In the genomic region with DNA sequence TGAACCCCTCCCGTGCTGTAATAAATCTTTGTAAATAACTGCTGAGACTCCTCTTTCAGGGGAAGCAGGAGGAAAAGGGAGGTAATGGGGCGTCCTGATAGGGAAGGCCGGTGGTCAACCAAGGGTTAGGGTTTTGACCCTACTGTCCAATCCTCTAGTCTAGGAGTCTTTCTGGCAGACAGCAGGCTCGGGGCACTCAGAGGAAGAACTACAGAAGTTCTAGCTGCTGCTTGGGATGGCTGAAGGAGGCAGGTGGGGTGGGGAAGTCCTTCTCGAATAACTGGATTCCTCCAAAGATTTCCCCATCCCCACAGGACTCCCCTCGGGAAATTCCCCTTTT, we compare ENCODE assay signal across 8 cellular contexts. TPM values are rescaled to one million over a fixed set of nuclear protein-coding genes. Genes with fewer than 3 reads are reported as not detected.
A peak's percentile ranks its signal among the peaks of the same experiment; 100 is the strongest.
DNase-seq lines count a peak whose midpoint lies in the region; ATAC-seq, FAIRE-seq and TF ChIP-seq lines count a peak whose summit lies in the region.

No MANE protein-coding gene starts in this region.

- H3K4me2 ChIP-seq in keratinocyte (ENCODE audit: control insufficient read depth, extremely low read depth, insufficient read depth, low read depth, low read length) = peak overlapping the region; percentile 90

- no peak for FAIRE-seq in keratinocyte (lab: Jason Lieb, UNC)

- peaks cover 0 to 16% (median 0%) of the 10 kb centered on the region in 3 donors for H3K36me3 Mint-ChIP-seq in CD8-positive, alpha-beta memory T cell
- H3K36me3 Mint-ChIP-seq in activated T-helper 1 cell treated with anti-CD3 and anti-CD28 coated beads, Interleukin-12 subunit alpha, Interleukin-12 subunit beta, Interleukin-2, Interleukin-4 antibody, amounts not matched to agents 30 ng/mL and 10 ng/mL and 1 ng/mL, durations not matched to agents 14 hours and 24 hours and 36 hours (ENCODE audit: low read depth) = peaks cover 7% of the 10 kb centered on the region

- peak overlapping the region; percentile 98 for H3K4me3 ChIP-seq in CD8-positive, alpha-beta memory T cell (ENCODE audit: low read length)
- peak overlapping the region; percentile 85 to 93 (median 89) for H3K4me3 ChIP-seq in keratinocyte (ENCODE audit: control insufficient read depth in 2 of 3, extremely low read depth in 1 of 3, insufficient read depth in 2 of 3, low read depth in 1 of 3, low read length in 3 of 3)
- H3K4me3 ChIP-seq in thoracic aorta = peak overlapping the region; percentile 92

- no peaks in the 10 kb centered on the region for H3K36me3 ChIP-seq in CD8-positive, alpha-beta memory T cell (ENCODE audit: insufficient read depth, low read length)
- H3K36me3 ChIP-seq in keratinocyte (ENCODE audit: control insufficient read depth in 2 of 2, extremely low read depth in 1 of 2, insufficient read depth in 2 of 2, low read length in 2 of 2) (no peaks in the 10 kb centered on the region), thoracic aorta (no peaks in the 10 kb centered on the region)

- no peaks in the 10 kb centered on the region for H3K9me1 ChIP-seq in keratinocyte (ENCODE audit: control insufficient read depth, extremely low read depth, insufficient read depth, low read length)

- intact Hi-C loops in activated T-helper 1 cell treated with anti-CD3 and anti-CD28 coated beads, Interleukin-12 subunit alpha, Interleukin-12 subunit beta, Interleukin-2, Interleukin-4 antibody, amounts not matched to agents 30 ng/mL and 10 ng/mL and 1 ng/mL, durations not matched to agents 14 hours and 24 hours and 36 hours (cut with micrococcal nuclease) = loop anchor here (5.0 kb wide), 3 partner anchors 174 to 346 kb away; a partner anchor contains a TSS

- H3K4me1 Mint-ChIP-seq in CD8-positive, alpha-beta memory T cell = peaks cover 51 to 64% (median 55%) of the 10 kb centered on the region in 3 donors
- H3K4me1 Mint-ChIP-seq in activated T-helper 1 cell treated with anti-CD3 and anti-CD28 coated beads, Interleukin-12 subunit alpha, Interleukin-12 subunit beta, Interleukin-2, Interleukin-4 antibody, amounts not matched to agents 30 ng/mL and 10 ng/mL and 1 ng/mL, durations not matched to agents 14 hours and 24 hours and 36 hours (ENCODE audit: low read depth) = peaks cover 32% of the 10 kb centered on the region

- H2AFZ ChIP-seq in keratinocyte (ENCODE audit: control insufficient read depth, low read length) = peak overlapping the region; percentile 83

- no peaks in the 10 kb centered on the region for H3K9me3 ChIP-seq in CD8-positive, alpha-beta memory T cell (ENCODE audit: low read length)
- H3K9me3 ChIP-seq in keratinocyte (ENCODE audit: control insufficient read depth, low read depth, low read length) = no peaks in the 10 kb centered on the region
- H3K9me3 ChIP-seq in thoracic aorta = no peaks in the 10 kb centered on the region

- H3K27ac ChIP-seq in CD8-positive, alpha-beta memory T cell (ENCODE audit: low read depth, low read length) = peak overlapping the region; percentile 90
- H3K27ac ChIP-seq in keratinocyte (ENCODE audit: control insufficient read depth, insufficient read depth, low read length) (peak overlapping the region; percentile 73), thoracic aorta (peak overlapping the region; percentile 69 to 75)

- TF ChIP-seq CTCF in keratinocyte (optimal IDR thresholded peaks at IDR 0.05 in 1 of 3, IDR thresholded peaks at IDR 0.05 in 1 of 3, conservative IDR thresholded peaks at IDR 0.05 in 1 of 3; ENCODE audit: extremely low read depth in 1 of 3, insufficient read depth in 2 of 3, low read length in 3 of 3) = no peak
- no peak for TF ChIP-seq CTCF in thoracic aorta (IDR thresholded peaks at IDR 0.05)

- peaks cover 0 to 10% of the 10 kb centered on the region in 2 donors for H3K27me3 Mint-ChIP-seq in CD8-positive, alpha-beta memory T cell
- peaks cover 7% of the 10 kb centered on the region for H3K27me3 Mint-ChIP-seq in activated T-helper 1 cell treated with anti-CD3 and anti-CD28 coated beads, Interleukin-12 subunit alpha, Interleukin-12 subunit beta, Interleukin-2, Interleukin-4 antibody, amounts not matched to agents 30 ng/mL and 10 ng/mL and 1 ng/mL, durations not matched to agents 14 hours and 24 hours and 36 hours (ENCODE audit: insufficient read depth)

- peak overlapping the region; percentile 74 to 98 (median 93) for H3K27ac Mint-ChIP-seq in CD8-positive, alpha-beta memory T cell
- peak overlapping the region; percentile 40 for H3K27ac Mint-ChIP-seq in activated T-helper 1 cell treated with anti-CD3 and anti-CD28 coated beads, Interleukin-12 subunit alpha, Interleukin-12 subunit beta, Interleukin-2, Interleukin-4 antibody, amounts not matched to agents 30 ng/mL and 10 ng/mL and 1 ng/mL, durations not matched to agents 14 hours and 24 hours and 36 hours

- no peaks in the 10 kb centered on the region for H3K27me3 ChIP-seq in CD8-positive, alpha-beta memory T cell (ENCODE audit: insufficient read depth, low read length, poor library complexity, severe bottlenecking)
- no peaks in the 10 kb centered on the region for H3K27me3 ChIP-seq in keratinocyte (ENCODE audit: control insufficient read depth, extremely low read depth, insufficient read depth, low read length)
- no peaks in the 10 kb centered on the region for H3K27me3 ChIP-seq in thoracic aorta (replicated peaks; ENCODE audit: insufficient read depth)

- H3K9ac ChIP-seq in keratinocyte (ENCODE audit: control insufficient read depth, extremely low read depth, insufficient read depth, low read length) = peak overlapping the region; percentile 81

- dilution Hi-C loops in keratinocyte (cut with MboI; ENCODE audit: extremely low pct_ligation_motif_present, low sequenced_read_pairs) = no loop called here

- peak overlapping the region; percentile 90 to 96 (median 93) for H3K4me3 Mint-ChIP-seq in CD8-positive, alpha-beta memory T cell
- H3K4me3 Mint-ChIP-seq in activated T-helper 1 cell treated with anti-CD3 and anti-CD28 coated beads, Interleukin-12 subunit alpha, Interleukin-12 subunit beta, Interleukin-2, Interleukin-4 antibody, amounts not matched to agents 30 ng/mL and 10 ng/mL and 1 ng/mL, durations not matched to agents 14 hours and 24 hours and 36 hours = peak overlapping the region; percentile 94

- ATAC-seq in HG02610 (IDR thresholded peaks at IDR 0.05; ENCODE audit: unreplicated experiment) = peak; percentile 16
- no peak for ATAC-seq in thoracic aorta (ENCODE audit: insufficient number of reproducible peaks, low FRiP score, low read depth)

- peaks cover 50% of the 10 kb centered on the region for H3K4me1 ChIP-seq in CD8-positive, alpha-beta memory T cell (ENCODE audit: insufficient read depth, low read length)
- H3K4me1 ChIP-seq in keratinocyte (ENCODE audit: control insufficient read depth, extremely low read depth, insufficient read depth, low read length) (peaks cover 18% of the 10 kb centered on the region), thoracic aorta (ENCODE audit: control insufficient read depth in 1 of 2, low read depth in 2 of 2) (peaks cover 29 to 36% of the 10 kb centered on the region in 2 donors)

- H4K20me1 ChIP-seq in keratinocyte (ENCODE audit: control insufficient read depth, extremely low read depth, insufficient read depth, low read length) = no peaks in the 10 kb centered on the region

- H3K9me3 Mint-ChIP-seq in CD8-positive, alpha-beta memory T cell = no peaks in the 10 kb centered on the region
- no peaks in the 10 kb centered on the region for H3K9me3 Mint-ChIP-seq in activated T-helper 1 cell treated with anti-CD3 and anti-CD28 coated beads, Interleukin-12 subunit alpha, Interleukin-12 subunit beta, Interleukin-2, Interleukin-4 antibody, amounts not matched to agents 30 ng/mL and 10 ng/mL and 1 ng/mL, durations not matched to agents 14 hours and 24 hours and 36 hours

- POLR2A ChIA-PET in CD8-positive, alpha-beta memory T cell (lab: Charles Lee) = no interaction called here

- peaks cover 29% of the 10 kb centered on the region for H3K79me2 ChIP-seq in keratinocyte (ENCODE audit: control insufficient read depth, insufficient read depth, low read length)

- CTCF ChIA-PET in CD8-positive, alpha-beta memory T cell (lab: Charles Lee) = interaction anchor here (1.0 to 10.7 kb wide), 3 partner anchors 14 to 117 kb away, joined by 3 to 161 read pairs (median 25); a partner anchor contains a TSS

- no peak for DNase-seq in CD8-positive, alpha-beta memory T cell
- DNase-seq in activated T-helper 1 cell treated with anti-CD3 and anti-CD28 coated beads, Interleukin-12 subunit alpha, Interleukin-12 subunit beta, Interleukin-2, Interleukin-4 antibody, amounts not matched to agents 30 ng/mL and 10 ng/mL and 1 ng/mL, durations not matched to agents 14 hours and 24 hours and 36 hours (ENCODE audit: low spot score) = no peak
- DNase-seq in keratinocyte (ENCODE audit: low read depth, low spot score) = no peak
- DNase-seq in thoracic aorta (ENCODE audit: low spot score) = no peak
- DNase-seq in NCI-H1092 (lab: John Stamatoyannopoulos, UW) = no peak
- no peak for DNase-seq in anterior cingulate cortex (lab: John Stamatoyannopoulos, UW)
- DNase-seq in T1000 (lab: John Stamatoyannopoulos, UW) = no peak

RNA-seq across cellular contexts. Expression of a gene that starts 0.4 kb away (rescaled TPM):
- total RNA-seq in CD8-positive, alpha-beta memory T cell = 10 to 100 TPM; 71.4 to 74.1 TPM
- 44.5 TPM for polyA plus RNA-seq in CD8-positive, alpha-beta memory T cell
- 54.7 and 65.3 TPM in 2 replicates for total RNA-seq in activated T-helper 1 cell treated with anti-CD3 and anti-CD28 coated beads, Interleukin-12 subunit alpha, Interleukin-12 subunit beta, Interleukin-2, Interleukin-4 antibody, amounts not matched to agents 30 ng/mL and 10 ng/mL and 1 ng/mL, durations not matched to agents 14 hours and 24 hours and 36 hours
- 29.0 to 39.6 TPM (median 33.9 TPM) in 3 replicates for polyA plus RNA-seq in keratinocyte
- polyA plus RNA-seq in keratinocyte (2011; ENCODE audit: low read depth) = 25.9 TPM
- 25.5 and 26.6 TPM in 2 replicates for polyA plus RNA-seq in keratinocyte (2011; cell fraction: cytosol; rRNA removed)
- polyA plus RNA-seq in keratinocyte (2011; cell fraction: nucleus; rRNA removed) = 57.2 and 70.3 TPM in 2 replicates
- polyA plus RNA-seq in keratinocyte (2012; ENCODE audit: low replicate concordance) = 31.2 and 36.8 TPM in 2 replicates
- polyA minus RNA-seq in keratinocyte = 32.4 to 42.2 TPM (median 41.6 TPM) in 3 replicates
- 29.2 TPM for polyA minus RNA-seq in keratinocyte (2011; cell fraction: cytosol; rRNA and poly(A)+ RNA removed)
- polyA minus RNA-seq in keratinocyte (2011; cell fraction: nucleus; rRNA and poly(A)+ RNA removed) = 18.5 and 20.1 TPM in 2 replicates
- total RNA-seq in thoracic aorta = 10 to 100 TPM; 52.5 to 67.7 TPM

RNA-seq across cellular contexts. Expression of a gene that starts 9.8 kb away (rescaled TPM):
- not detected for total RNA-seq in CD8-positive, alpha-beta memory T cell
- not detected for polyA plus RNA-seq in CD8-positive, alpha-beta memory T cell
- not detected in 2 replicates for total RNA-seq in activated T-helper 1 cell treated with anti-CD3 and anti-CD28 coated beads, Interleukin-12 subunit alpha, Interleukin-12 subunit beta, Interleukin-2, Interleukin-4 antibody, amounts not matched to agents 30 ng/mL and 10 ng/mL and 1 ng/mL, durations not matched to agents 14 hours and 24 hours and 36 hours
- polyA plus RNA-seq in keratinocyte = 0.14 to 0.35 TPM (median 0.18 TPM) in 3 replicates
- not detected for polyA plus RNA-seq in keratinocyte (2011; ENCODE audit: low read depth)
- 0.19 and 0.27 TPM in 2 replicates for polyA plus RNA-seq in keratinocyte (2011; cell fraction: cytosol; rRNA removed)
- 0.11 and 0.15 TPM in 2 replicates for polyA plus RNA-seq in keratinocyte (2011; cell fraction: nucleus; rRNA removed)
- polyA plus RNA-seq in keratinocyte (2012; ENCODE audit: low replicate concordance) = 0.21 TPM in 1 of 2 replicates, not detected in the other
- 0.13 to 0.33 TPM (median 0.19 TPM) in 3 replicates for polyA minus RNA-seq in keratinocyte
- polyA minus RNA-seq in keratinocyte (2011; cell fraction: cytosol; rRNA and poly(A)+ RNA removed) = not detected
- not detected in 2 replicates for polyA minus RNA-seq in keratinocyte (2011; cell fraction: nucleus; rRNA and poly(A)+ RNA removed)
- 1 to 10 TPM in 1 of 2 donors, under 1 TPM in 1; 0.27 to 2.1 TPM for total RNA-seq in thoracic aorta

RNA-seq across cellular contexts. Expression of a gene that starts 28.6 kb away (rescaled TPM):
- 1 to 10 TPM in 1 of 2 experiments, under 1 TPM in 1; 0.97 to 1.6 TPM for total RNA-seq in CD8-positive, alpha-beta memory T cell
- polyA plus RNA-seq in CD8-positive, alpha-beta memory T cell = not detected
- total RNA-seq in activated T-helper 1 cell treated with anti-CD3 and anti-CD28 coated beads, Interleukin-12 subunit alpha, Interleukin-12 subunit beta, Interleukin-2, Interleukin-4 antibody, amounts not matched to agents 30 ng/mL and 10 ng/mL and 1 ng/mL, durations not matched to agents 14 hours and 24 hours and 36 hours = 0.96 and 1.4 TPM in 2 replicates
- 0.06 to 0.26 TPM (median 0.20 TPM) in 3 replicates for polyA plus RNA-seq in keratinocyte
- 0.20 TPM for polyA plus RNA-seq in keratinocyte (2011; ENCODE audit: low read depth)
- polyA plus RNA-seq in keratinocyte (2011; cell fraction: cytosol; rRNA removed) = 0.06 and 0.13 TPM in 2 replicates
- 0.70 and 1.1 TPM in 2 replicates for polyA plus RNA-seq in keratinocyte (2011; cell fraction: nucleus; rRNA removed)
- polyA plus RNA-seq in keratinocyte (2012; ENCODE audit: low replicate concordance) = 0.16 and 0.62 TPM in 2 replicates
- polyA minus RNA-seq in keratinocyte = 0.36 to 0.79 TPM in 2 of 3 replicates, not detected in the other
- polyA minus RNA-seq in keratinocyte (2011; cell fraction: cytosol; rRNA and poly(A)+ RNA removed) = not detected
- 0.42 TPM in 1 of 2 replicates, not detected in the other for polyA minus RNA-seq in keratinocyte (2011; cell fraction: nucleus; rRNA and poly(A)+ RNA removed)
- 10 to 100 TPM in 1 of 2 donors, 1 to 10 TPM in 1; 6.4 to 16.9 TPM for total RNA-seq in thoracic aorta

RNA-seq across cellular contexts. Expression of a gene that starts 28.8 kb away (rescaled TPM):
- not detected for total RNA-seq in CD8-positive, alpha-beta memory T cell
- not detected for polyA plus RNA-seq in CD8-positive, alpha-beta memory T cell
- not detected in 2 replicates for total RNA-seq in activated T-helper 1 cell treated with anti-CD3 and anti-CD28 coated beads, Interleukin-12 subunit alpha, Interleukin-12 subunit beta, Interleukin-2, Interleukin-4 antibody, amounts not matched to agents 30 ng/mL and 10 ng/mL and 1 ng/mL, durations not matched to agents 14 hours and 24 hours and 36 hours
- not detected in 3 replicates for polyA plus RNA-seq in keratinocyte
- polyA plus RNA-seq in keratinocyte (2011; ENCODE audit: low read depth) = not detected
- not detected in 2 replicates for polyA plus RNA-seq in keratinocyte (2011; cell fraction: cytosol; rRNA removed)
- polyA plus RNA-seq in keratinocyte (2011; cell fraction: nucleus; rRNA removed) = not detected in 2 replicates
- 0.04 and 0.07 TPM in 2 replicates for polyA plus RNA-seq in keratinocyte (2012; ENCODE audit: low replicate concordance)
- not detected in 3 replicates for polyA minus RNA-seq in keratinocyte
- polyA minus RNA-seq in keratinocyte (2011; cell fraction: cytosol; rRNA and poly(A)+ RNA removed) = not detected
- polyA minus RNA-seq in keratinocyte (2011; cell fraction: nucleus; rRNA and poly(A)+ RNA removed) = not detected in 2 replicates
- total RNA-seq in thoracic aorta = not detected

RNA-seq across cellular contexts. Expression of a gene that starts 31.7 kb away (rescaled TPM):
- total RNA-seq in CD8-positive, alpha-beta memory T cell = not detected
- 0.39 TPM for polyA plus RNA-seq in CD8-positive, alpha-beta memory T cell
- not detected in 2 replicates for total RNA-seq in activated T-helper 1 cell treated with anti-CD3 and anti-CD28 coated beads, Interleukin-12 subunit alpha, Interleukin-12 subunit beta, Interleukin-2, Interleukin-4 antibody, amounts not matched to agents 30 ng/mL and 10 ng/mL and 1 ng/mL, durations not matched to agents 14 hours and 24 hours and 36 hours
- polyA plus RNA-seq in keratinocyte = not detected in 3 replicates
- polyA plus RNA-seq in keratinocyte (2011; ENCODE audit: low read depth) = not detected
- polyA plus RNA-seq in keratinocyte (2011; cell fraction: cytosol; rRNA removed) = not detected in 2 replicates
- not detected in 2 replicates for polyA plus RNA-seq in keratinocyte (2011; cell fraction: nucleus; rRNA removed)
- not detected in 2 replicates for polyA plus RNA-seq in keratinocyte (2012; ENCODE audit: low replicate concordance)
- polyA minus RNA-seq in keratinocyte = not detected in 3 replicates
- polyA minus RNA-seq in keratinocyte (2011; cell fraction: cytosol; rRNA and poly(A)+ RNA removed) = not detected
- not detected in 2 replicates for polyA minus RNA-seq in keratinocyte (2011; cell fraction: nucleus; rRNA and poly(A)+ RNA removed)
- 10 to 100 TPM in 1 of 2 donors, 1 to 10 TPM in 1; 3.1 to 22.9 TPM for total RNA-seq in thoracic aorta
